ENCODE assay signal across 24 cellular contexts in the genomic region with DNA sequence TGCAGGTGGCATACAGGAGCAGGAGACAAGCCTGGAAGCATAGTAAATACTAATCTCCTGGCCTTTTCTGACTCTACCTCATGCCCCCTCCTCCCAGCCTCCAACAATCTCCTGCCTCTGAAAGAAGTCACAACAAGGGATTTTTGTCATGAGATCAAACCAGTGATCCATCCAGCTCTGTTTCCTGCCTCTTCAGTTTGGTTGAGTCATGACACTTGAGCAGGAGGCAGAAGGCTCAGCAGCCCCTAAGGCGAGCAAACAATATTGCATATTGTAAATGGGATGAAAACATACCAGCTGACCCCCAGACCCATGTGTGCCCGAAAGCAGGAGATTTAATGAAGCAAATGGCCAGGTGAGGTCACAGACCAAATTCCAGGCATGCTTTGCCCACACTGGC.
A peak's percentile ranks its signal among the peaks of the same experiment; 100 is the strongest.
DNase-seq lines count a peak whose midpoint lies in the region; ATAC-seq and TF ChIP-seq lines count a peak whose summit lies in the region.
"Had no signal": no experiment of that assay in that cellular context is flagged by ENCODE, and none has a peak within 500 bp of the region (broad histone marks: within the 10 kb centered on the region; RNA-seq: fewer than 3 reads in every experiment).

No MANE protein-coding gene starts in this region.

- peaks cover 12% of the 10 kb centered on the region for H3K36me3 Mint-ChIP-seq in nephron progenitor cell (ENCODE audit: low read depth)
- H3K36me3 Mint-ChIP-seq: IgD-negative memory B cell had no signal

- H3K4me1 ChIP-seq in transverse colon = no peaks in the 10 kb centered on the region

- no peak overlapping the region for H3K4me3 Mint-ChIP-seq in nephron progenitor cell
- H3K4me3 Mint-ChIP-seq: CD4-positive, alpha-beta T cell; IgD-negative memory B cell had no signal

- in situ Hi-C loops in transverse colon (cut with MboI; ENCODE audit: low pct_ligation_motif_present in 1 of 4, low pct_unique_long_range_greater_than_20kb in 1 of 4, low sequenced_read_pairs in 3 of 4) = no loop called here

- H3K4me3 ChIP-seq in AG10803 (ENCODE audit: low read length) = no peak overlapping the region
- no peak overlapping the region for H3K4me3 ChIP-seq in transverse colon
- H3K4me3 ChIP-seq: BLaER1 treated with 17β-estradiol and CSF1 and Interleukin-3, amounts not matched to agents 10 nM and 100 nM; GM12878 had no signal

- peaks cover 22% of the 10 kb centered on the region for H3K9me3 Mint-ChIP-seq in nephron progenitor cell

- H3K27me3 ChIP-seq in transverse colon = no peaks in the 10 kb centered on the region
- H3K27me3 ChIP-seq: BLaER1 treated with 17β-estradiol and CSF1 and Interleukin-3, amounts not matched to agents 10 nM and 100 nM had no signal

- H3K27ac ChIP-seq in transverse colon = no peak overlapping the region
- H3K27ac ChIP-seq: BLaER1 treated with 17β-estradiol and CSF1 and Interleukin-3, amounts not matched to agents 10 nM and 100 nM had no signal

- no peaks in the 10 kb centered on the region for H3K36me3 ChIP-seq in transverse colon
- H3K36me3 ChIP-seq: BLaER1 treated with 17β-estradiol and CSF1 and Interleukin-3, amounts not matched to agents 10 nM and 100 nM had no signal

- H3K27ac Mint-ChIP-seq in nephron progenitor cell = peak overlapping the region; percentile 71
- H3K27ac Mint-ChIP-seq: CD4-positive, alpha-beta T cell; IgD-negative memory B cell had no signal

- H3K4me1 Mint-ChIP-seq in nephron progenitor cell = peaks cover 71% of the 10 kb centered on the region
- H3K4me1 Mint-ChIP-seq: IgD-negative memory B cell had no signal

- no peak for TF ChIP-seq EP300 in transverse colon (IDR thresholded peaks at IDR 0.05; ENCODE audit: low read depth)

- no peak for TF ChIP-seq CTCF in AG10803 (conservative IDR thresholded peaks at IDR 0.05; ENCODE audit: low read length)
- no peak for TF ChIP-seq CTCF in nephron progenitor cell (IDR thresholded peaks at IDR 0.05)
- no peak for TF ChIP-seq CTCF in transverse colon (IDR thresholded peaks at IDR 0.05)

- no peak for ATAC-seq in left colon
- ATAC-seq: GM12878, PC-3 had no signal

- TF ChIP-seq POLR2A in transverse colon (IDR thresholded peaks at IDR 0.05) = no peak

- DNase-seq in AG10803 (ENCODE audit: low read depth) (peak; percentile 38), HT1080 (ENCODE audit: low read depth) (peak; percentile 73), islet precursor cell (peak; percentile 67), nephron progenitor cell (no peak), GM19238 (ENCODE audit: insufficient read length, low spot score) (no peak), transverse colon (no peak), left colon (no peak)
- DNase-seq: CD4-positive, alpha-beta T cell; COR-L47; EL; GDM1; HCEC 1CT; NCI-H1048; NCI-H1417; NCI-H1694; NCI-H2029 treated with DMSO at 0.1 percent for 48 hours; NCI-H446 treated with DMSO at 0.1 percent for 48 hours; NCI-H526; NCI-H82; NK-92 treated with Interleukin-12 subunit alpha and Interleukin-12 subunit beta, amount 100 ng/mL, for 24 hours; PC-3 had no signal

- WGBS in transverse colon (ENCODE audit: low coverage in 1 of 2), 2 donors = 65% methylated on average over 2 of the region's 2 CpGs; no CpG with 5 or more reads in 1 of the 2 donors

- intact Hi-C loops in transverse colon (cut with DNase I; ENCODE audit: low total_unique reads) = no loop called here
- intact Hi-C loops in left colon (cut with DNase I, micrococcal nuclease) = no loop called here

- H3K9me3 ChIP-seq in transverse colon = no peaks in the 10 kb centered on the region

- peaks cover 4% of the 10 kb centered on the region for H3K27me3 Mint-ChIP-seq in nephron progenitor cell (ENCODE audit: low read depth, poor library complexity)
- H3K27me3 Mint-ChIP-seq: CD4-positive, alpha-beta T cell had no signal

Comparison
In these comparisons a context has a peak if more than half of its experiments do, and no peak if none do; other contexts are left out.
1. DNase-seq: peak in AG10803 (single experiment), HT1080 (single experiment) and islet precursor cell (single experiment); none in nephron progenitor cell (single experiment), GM19238 (single experiment), transverse colon (single experiment) and left colon (0 of 2).